9 cellular contexts compared by ENCODE assay signal in the genomic region with DNA sequence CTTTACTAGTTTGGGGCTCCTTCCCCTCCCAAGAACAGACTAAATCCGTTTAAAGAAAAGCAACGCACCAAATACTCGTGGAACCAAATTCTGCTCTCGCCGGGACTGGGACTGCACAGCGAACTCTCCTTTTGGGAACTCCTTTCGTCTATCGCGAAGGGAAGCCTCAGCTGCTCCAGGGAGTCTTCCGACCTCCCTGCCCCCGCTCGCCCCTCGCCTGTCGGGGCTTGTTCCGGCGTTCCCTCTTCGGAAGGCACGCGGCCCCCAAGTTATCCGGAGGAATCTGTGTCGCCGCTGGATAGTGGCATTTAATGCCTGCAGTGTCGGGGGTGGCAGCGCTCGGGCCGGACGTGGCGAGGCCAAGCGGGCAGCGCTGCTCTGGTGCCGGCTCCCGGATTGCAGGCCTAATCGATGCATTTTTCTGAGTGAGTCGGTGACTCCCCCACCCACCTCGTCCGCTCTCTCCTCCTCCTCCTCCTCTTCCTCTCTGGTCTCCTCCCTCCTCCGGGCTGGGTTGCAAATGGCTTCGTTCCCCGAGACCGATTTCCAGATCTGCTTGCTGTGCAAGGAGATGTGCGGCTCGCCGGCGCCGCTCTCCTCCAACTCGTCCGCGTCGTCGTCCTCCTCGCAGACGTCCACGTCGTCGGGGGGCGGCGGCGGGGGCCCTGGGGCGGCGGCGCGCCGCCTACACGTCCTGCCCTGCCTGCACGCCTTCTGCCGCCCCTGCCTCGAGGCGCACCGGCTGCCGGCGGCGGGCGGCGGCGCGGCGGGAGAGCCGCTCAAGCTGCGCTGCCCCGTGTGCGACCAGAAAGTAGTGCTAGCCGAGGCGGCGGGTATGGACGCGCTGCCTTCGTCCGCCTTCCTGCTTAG. TPM values are rescaled to one million over a fixed set of nuclear protein-coding genes. Genes with fewer than 3 reads are reported as not detected.
A peak's percentile ranks its signal among the peaks of the same experiment; 100 is the strongest.
DNase-seq lines count a peak whose midpoint lies in the region; ATAC-seq, FAIRE-seq and TF ChIP-seq lines count a peak whose summit lies in the region.
"Had no signal": no experiment of that assay in that cellular context is flagged by ENCODE, and none has a peak within 500 bp of the region (broad histone marks: within the 10 kb centered on the region; RNA-seq: fewer than 3 reads in every experiment).

A gene (plus strand): TSS at position 437 of the 870 bp plus-strand sequence. CDS start 84 bp downstream, at position 521.

- no peak for FAIRE-seq in GM19239 (lab: Jason Lieb, UNC)

- H3K4me1 Mint-ChIP-seq in nephron progenitor cell, result peaks cover 71% of the 10 kb centered on the region

- H3K36me3 Mint-ChIP-seq in nephron progenitor cell (ENCODE audit: low read depth), result peaks cover 8% of the 10 kb centered on the region

- H3K4me3 Mint-ChIP-seq in nephron progenitor cell, result peak within 1 kb of the TSS; percentile 97

- H3K9me3 ChIP-seq in MG63, result peaks cover 2% of the 10 kb centered on the region; the same call in 1 of the 2 replicates

- H3K4me3 ChIP-seq in GM06990 (replicated peaks; ENCODE audit: low read depth, low read length) (peak within 1 kb of the TSS; percentile 51), MG63 (peak within 1 kb of the TSS; percentile 30), dorsolateral prefrontal cortex (peak within 1 kb of the TSS; percentile 22 to 73 (median 59))

- H3K27ac ChIP-seq in dorsolateral prefrontal cortex, result peak within 1 kb of the TSS in 25 of 59 donors; percentile 5 to 69 (median 43)

- ATAC-seq in HG02885 (IDR thresholded peaks at IDR 0.05; ENCODE audit: poor library complexity, unreplicated experiment), result no peak

- H3K9me3 Mint-ChIP-seq in nephron progenitor cell, result no peaks in the 10 kb centered on the region

- H3K36me3 ChIP-seq in GM06990 (ENCODE audit: control insufficient read depth, insufficient read depth, low read length) (no peaks in the 10 kb centered on the region), MG63 (no peaks in the 10 kb centered on the region)

- H3K27me3 ChIP-seq in GM06990 (replicated peaks; ENCODE audit: control insufficient read depth, insufficient read depth, low read length), result peaks cover 4% of the 10 kb centered on the region
- peaks cover 39% of the 10 kb centered on the region for H3K27me3 ChIP-seq in MG63
- H3K27me3 ChIP-seq in dorsolateral prefrontal cortex, result peaks cover 0 to 70% (median 37%) of the 10 kb centered on the region in 45 donors

- DNase-seq in GM06990 (ENCODE audit: extremely low read depth, insufficient read length) (peak; percentile 46), MG63 (peak; percentile 20), dorsolateral prefrontal cortex (peak in 1 of 10 donors; percentile 43), nephron progenitor cell (peak; percentile 47), iPS-NIHi11 (ENCODE audit: low spot score) (no peak), DMS79 treated with DMSO at 0.1 percent for 48 hours (lab: John Stamatoyannopoulos, UW) (no peak), GM19239 (ENCODE audit: insufficient read length, low spot score) (no peak)

- H3K27ac Mint-ChIP-seq in nephron progenitor cell, result peak within 1 kb of the TSS; percentile 100

- H3K27me3 Mint-ChIP-seq in nephron progenitor cell (ENCODE audit: low read depth, poor library complexity), result peaks cover 7% of the 10 kb centered on the region

- TF ChIP-seq CTCF in GM06990 (IDR thresholded peaks at IDR 0.05; ENCODE audit: insufficient read depth, low read length, poor library complexity, severe bottlenecking) (no peak), dorsolateral prefrontal cortex (IDR thresholded peaks at IDR 0.05 in 54 of 56, conservative IDR thresholded peaks at IDR 0.05 in 2 of 56; ENCODE audit: low read depth in 1 of 56, partially characterized antibody in 56 of 56) (no peak), nephron progenitor cell (IDR thresholded peaks at IDR 0.05) (no peak)

- intact Hi-C loops in dorsolateral prefrontal cortex (cut with DNase I), result no loop called here

RNA-seq across cellular contexts. Expression of the gene that starts here (rescaled TPM):
- not detected in 2 replicates for total RNA-seq in MG63 (2014; rRNA removed; shearing (Covaris generic); ENCODE audit: low replicate concordance)
- 1 to 10 TPM in 65 of 120 experiments, under 1 TPM in 55; 0.36 to 2.1 (median 1.0) TPM for total RNA-seq in dorsolateral prefrontal cortex
- total RNA-seq: RPMI7951 had no signal

Comparison
In these comparisons a context has a peak if more than half of its experiments do, and no peak if none do; other contexts are left out.
1. Peak in DNase-seq and H3K4me3 ChIP-seq in MG63; RNA of the gene not detected or under 1 TPM.
2. DNase-seq: peak in GM06990 (single experiment) and nephron progenitor cell (single experiment); none in iPS-NIHi11 (single experiment), DMS79 treated with DMSO at 0.1 percent for 48 hours (single experiment) and GM19239 (single experiment).
3. Peak in every context shown above with its lines, with median percentiles within 50 percentile points of each other: H3K4me3 ChIP-seq.